Comparison of ENCODE assay signal across 19 cellular contexts in the genomic region with DNA sequence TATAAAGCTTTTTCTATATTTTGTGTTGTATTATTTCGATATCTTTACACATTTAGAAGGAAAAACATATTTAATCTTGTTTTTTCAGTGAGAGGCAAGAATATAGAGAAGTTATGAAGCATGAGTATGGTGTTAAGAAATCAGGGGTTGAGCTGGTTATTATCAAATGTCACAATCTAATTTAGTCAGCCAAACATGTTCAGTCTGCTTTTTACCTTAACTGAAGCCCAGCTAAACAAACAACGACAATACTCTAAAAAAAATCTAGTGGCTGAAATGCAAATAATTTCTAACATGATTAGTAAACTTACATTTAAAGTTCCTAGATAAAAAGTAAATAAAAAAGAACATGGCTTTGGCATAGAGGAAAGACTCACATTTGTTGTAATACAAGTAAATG.
"Had no signal": no experiment of that assay in that cellular context is flagged by ENCODE, and none has a peak within 500 bp of the region (broad histone marks: within the 10 kb centered on the region; RNA-seq: fewer than 3 reads in every experiment).

No MANE protein-coding gene starts in this region.

- H3K4me1 ChIP-seq: colonic mucosa, right atrium auricular region, thyroid gland had no signal

- H3K9me3 ChIP-seq: colonic mucosa, right atrium auricular region, thyroid gland had no signal

- DNase-seq: activated CD4-positive, alpha-beta T cell treated with anti-CD3 and anti-CD28 coated beads, Interleukin-2, amount 10 ng/mL, durations not matched to agents 24 days and 14 days; activated CD8-positive, alpha-beta T cell treated with anti-CD3 and anti-CD28 coated beads, Interleukin-2, amount 10 ng/mL, durations not matched to agents 7 days and 5 days; activated naive CD4-positive, alpha-beta T cell treated with anti-CD3 and anti-CD28 coated beads for 36 hours; activated T-cell treated with anti-CD3 and anti-CD28 coated beads, Interleukin-2, amount 50 U/mL, for 24 hours; anterior cingulate cortex; brain microvascular endothelial cell; colonic mucosa; erythroblast; hypothalamus; kidney; midbrain; stimulated activated CD4-positive, alpha-beta T cell treated with anti-CD3 and anti-CD28 coated beads, Interleukin-12 subunit alpha, Interleukin-12 subunit beta, amount 100 ng/mL, for 4 hours; stimulated activated CD4-positive, alpha-beta T cell treated with anti-CD3 and anti-CD28 coated beads, Interleukin-1b, Interleukin-23, amount 100 ng/mL, for 48 hours; stimulated activated CD8-positive, alpha-beta memory T cell treated with anti-CD3 and anti-CD28 coated beads, Interleukin-4, amount 100 ng/mL, for 48 hours; stimulated activated naive CD4-positive, alpha-beta T cell; thyroid gland had no signal

- H3K27me3 ChIP-seq: brain microvascular endothelial cell, colonic mucosa, right atrium auricular region, thyroid gland had no signal

- H3K4me3 Mint-ChIP-seq: activated CD4-positive, alpha-beta T cell treated with anti-CD3 and anti-CD28 coated beads, Interleukin-2, amount 10 ng/mL, durations not matched to agents 24 days and 14 days; activated CD8-positive, alpha-beta T cell treated with anti-CD3 and anti-CD28 coated beads, Interleukin-2, amount 10 ng/mL, durations not matched to agents 7 days and 5 days; activated naive CD4-positive, alpha-beta T cell treated with anti-CD3 and anti-CD28 coated beads for 36 hours; activated T-cell treated with anti-CD3 and anti-CD28 coated beads, Interleukin-2, amount 50 U/mL, for 24 hours; central memory CD8-positive, alpha-beta T cell had no signal

- H3K4me3 ChIP-seq: colonic mucosa, right atrium auricular region, thyroid gland had no signal

- H3K9me3 Mint-ChIP-seq: activated CD4-positive, alpha-beta T cell treated with anti-CD3 and anti-CD28 coated beads, Interleukin-2, amount 10 ng/mL, durations not matched to agents 24 days and 14 days; activated naive CD4-positive, alpha-beta T cell treated with anti-CD3 and anti-CD28 coated beads for 36 hours had no signal

- H3K27ac Mint-ChIP-seq: activated CD4-positive, alpha-beta T cell treated with anti-CD3 and anti-CD28 coated beads, Interleukin-2, amount 10 ng/mL, durations not matched to agents 24 days and 14 days; activated CD8-positive, alpha-beta T cell treated with anti-CD3 and anti-CD28 coated beads, Interleukin-2, amount 10 ng/mL, durations not matched to agents 7 days and 5 days; activated naive CD4-positive, alpha-beta T cell treated with anti-CD3 and anti-CD28 coated beads for 36 hours; activated T-cell treated with anti-CD3 and anti-CD28 coated beads, Interleukin-2, amount 50 U/mL, for 24 hours; progenitor cell of endocrine pancreas had no signal

- H3K4me1 Mint-ChIP-seq: activated CD4-positive, alpha-beta T cell treated with anti-CD3 and anti-CD28 coated beads, Interleukin-2, amount 10 ng/mL, durations not matched to agents 24 days and 14 days; central memory CD8-positive, alpha-beta T cell had no signal

- H3K36me3 ChIP-seq: brain microvascular endothelial cell, colonic mucosa, right atrium auricular region, thyroid gland had no signal

- H3K27ac ChIP-seq: brain microvascular endothelial cell, colonic mucosa, right atrium auricular region, thyroid gland had no signal

- H3K27me3 Mint-ChIP-seq: activated CD4-positive, alpha-beta T cell treated with anti-CD3 and anti-CD28 coated beads, Interleukin-2, amount 10 ng/mL, durations not matched to agents 24 days and 14 days; activated T-cell treated with anti-CD3 and anti-CD28 coated beads, Interleukin-2, amount 50 U/mL, for 24 hours; central memory CD8-positive, alpha-beta T cell; progenitor cell of endocrine pancreas had no signal
